In the genomic region with DNA sequence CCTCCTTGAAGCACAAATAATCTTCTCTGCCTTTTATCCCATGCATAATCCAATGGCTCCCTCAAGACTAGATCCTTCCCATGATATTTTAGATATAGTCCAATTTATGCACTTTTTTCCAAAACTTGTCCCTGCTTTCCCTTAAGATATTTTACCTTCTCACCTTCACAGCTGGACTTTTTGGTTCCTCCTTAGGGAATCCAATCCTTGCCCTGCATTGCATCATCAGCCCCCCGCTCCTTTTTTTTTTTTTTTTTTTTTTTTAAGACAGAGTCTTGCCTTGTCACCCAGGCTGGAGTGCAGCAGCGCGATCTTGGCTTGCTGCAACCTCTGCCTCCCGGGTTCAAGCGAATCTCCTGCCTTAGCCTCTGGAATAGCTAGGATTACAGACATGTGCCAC, we compare ENCODE assay signal across 33 cellular contexts.
A peak's percentile ranks its signal among the peaks of the same experiment; 100 is the strongest.
DNase-seq lines count a peak whose midpoint lies in the region; ATAC-seq, FAIRE-seq and TF ChIP-seq lines count a peak whose summit lies in the region.
"Had no signal": no experiment of that assay in that cellular context is flagged by ENCODE, and none has a peak within 500 bp of the region (broad histone marks: within the 10 kb centered on the region; RNA-seq: fewer than 3 reads in every experiment).

No MANE protein-coding gene starts in this region.

- H2BK5ac ChIP-seq in H1 (ENCODE audit: low read depth, low read length): no peak overlapping the region

- H4K91ac ChIP-seq in H1 (replicated peaks; ENCODE audit: insufficient read length, low read length): no peak overlapping the region

- H2BK12ac ChIP-seq in H1 (ENCODE audit: low read depth, low read length): no peak overlapping the region

- no peaks in the 10 kb centered on the region for H3K23me2 ChIP-seq in H1 (ENCODE audit: low read depth, low read length)

- TF ChIP-seq POLR2A in K562 (conservative IDR thresholded peaks at IDR 0.05) (no peak), H1 (IDR thresholded peaks at IDR 0.05; ENCODE audit: control extremely low read depth in 1 of 2, low read depth in 2 of 2, low read length in 2 of 2) (no peak)

- no peak overlapping the region for H2BK20ac ChIP-seq in H1 (ENCODE audit: low read length)

- H3K14ac ChIP-seq in H1 (ENCODE audit: insufficient read length): no peak overlapping the region

- no peak overlapping the region for H3K27ac ChIP-seq in GM23338 (ENCODE audit: low read depth)
- no peak overlapping the region for H3K27ac ChIP-seq in K562 (ENCODE audit: extremely low read depth, low read depth, low read length)
- no peak overlapping the region for H3K27ac ChIP-seq in H1 (ENCODE audit: low read depth, low read length)
- no peak overlapping the region for H3K27ac ChIP-seq in heart right ventricle
- H3K27ac ChIP-seq: 22Rv1; A549; BLaER1; BLaER1 treated with 17β-estradiol and CSF1 and Interleukin-3, amounts not matched to agents 10 nM and 100 nM; C4-2B had no signal

- POLR2A ChIA-PET in K562 (lab: Yijun Ruan, JAX) (no interaction called here), H1 (lab: Charles Lee; ENCODE audit: partially characterized antibody) (no interaction called here)

- CTCF ChIA-PET in K562 (lab: Yijun Ruan, JAX; ENCODE audit: low intra/inter-chr PET ratio) (no interaction called here), H1 (lab: Charles Lee; ENCODE audit: partially characterized antibody) (interaction anchor here (0.6 kb wide), 1 partner anchor 339 kb away, joined by 3 read pairs; no protein-coding TSS in a partner anchor)

- ATAC-seq in GM23338 (no peak), K562 (no peak), heart right ventricle (no peak), left lobe of liver (no peak)
- ATAC-seq: A549; CD8-positive, alpha-beta T cell had no signal

- TF ChIP-seq EP300 in K562 (IDR thresholded peaks at IDR 0.05; ENCODE audit: low read length) (no peak), H1 (IDR thresholded peaks at IDR 0.05; ENCODE audit: borderline replicate concordance in 1 of 2, low read depth in 2 of 2, low read length in 2 of 2) (no peak)

- H4K5ac ChIP-seq in H1 (ENCODE audit: insufficient read length, low read depth, low read length): no peak overlapping the region

- H3K9ac ChIP-seq in K562 (ENCODE audit: insufficient read depth in 1 of 2, low read depth in 2 of 2, low read length in 2 of 2): no peak overlapping the region
- H3K9ac ChIP-seq in H1 (replicated peaks in 1 of 4; ENCODE audit: extremely low read depth in 1 of 4, low read depth in 3 of 4, low read length in 3 of 4): no peak overlapping the region
- H3K9ac ChIP-seq: BLaER1; BLaER1 treated with 17β-estradiol and CSF1 and Interleukin-3, amounts not matched to agents 10 nM and 100 nM had no signal

- no peaks in the 10 kb centered on the region for H3K9me3 ChIP-seq in K562 (replicated peaks; ENCODE audit: control insufficient read depth, insufficient read depth, low read depth, low read length)
- no peaks in the 10 kb centered on the region for H3K9me3 ChIP-seq in H1 (ENCODE audit: insufficient read depth in 2 of 2, low read depth in 1 of 2, low read length in 1 of 2)
- H3K9me3 ChIP-seq in heart right ventricle: peaks cover 0 to 5% (median 0%) of the 10 kb centered on the region in 11 donors
- H3K9me3 ChIP-seq: A549; BE2C; BLaER1; BLaER1 treated with 17β-estradiol and CSF1 and Interleukin-3, amounts not matched to agents 10 nM and 100 nM; Caco-2 had no signal

- H3K36me3 Mint-ChIP-seq in GM23338 (ENCODE audit: low read depth): no peaks in the 10 kb centered on the region
- H3K36me3 Mint-ChIP-seq: CD14-positive monocyte; CD4-positive, CD25-positive, alpha-beta regulatory T cell; CD8-positive, alpha-beta memory T cell; CD8-positive, alpha-beta T cell had no signal

- no peaks in the 10 kb centered on the region; the same call in 2 of the 3 replicates for H3K9me3 Mint-ChIP-seq in GM23338
- H3K9me3 Mint-ChIP-seq: CD4-positive, alpha-beta T cell; CD8-positive, alpha-beta T cell had no signal

- H3K9me2 ChIP-seq in GM23338 (ENCODE audit: insufficient read depth): peaks cover 3% of the 10 kb centered on the region; the same call in 1 of the 2 replicates

- H3K4me1 ChIP-seq in GM23338 (ENCODE audit: insufficient read depth): peaks cover 3% of the 10 kb centered on the region; the same call in 1 of the 2 replicates
- no peaks in the 10 kb centered on the region for H3K4me1 ChIP-seq in K562 (replicated peaks in 1 of 2; ENCODE audit: control insufficient read depth in 2 of 2, insufficient read depth in 2 of 2, low read length in 2 of 2)
- H3K4me1 ChIP-seq in H1 (replicated peaks in 1 of 4; ENCODE audit: control insufficient read depth in 3 of 4, insufficient read depth in 4 of 4, low read length in 3 of 4): peaks cover 0 to 2% (median 0%) of the 10 kb centered on the region in 4 experiments; a peak in 1 of 7 replicates
- H3K4me1 ChIP-seq in heart right ventricle: no peaks in the 10 kb centered on the region
- H3K4me1 ChIP-seq: A549; BE2C; BLaER1; BLaER1 treated with 17β-estradiol and CSF1 and Interleukin-3, amounts not matched to agents 10 nM and 100 nM; Caco-2 had no signal

- in situ Hi-C loops in K562 (cut with MboI): no loop called here

- H3K27me3 ChIP-seq in GM23338 (ENCODE audit: insufficient read depth) (no peaks in the 10 kb centered on the region), K562 (ENCODE audit: control insufficient read depth in 2 of 2, insufficient read depth in 2 of 2, low read length in 2 of 2) (no peaks in the 10 kb centered on the region), H1 (replicated peaks in 1 of 4; ENCODE audit: control insufficient read depth in 3 of 4, extremely low read depth in 1 of 4, insufficient read depth in 3 of 4, low read length in 3 of 4) (no peaks in the 10 kb centered on the region; a peak in 1 of 7 replicates), heart right ventricle (no peaks in the 10 kb centered on the region)
- H3K27me3 ChIP-seq: BE2C; BLaER1; BLaER1 treated with 17β-estradiol and CSF1 and Interleukin-3, amounts not matched to agents 10 nM and 100 nM had no signal

- TF ChIP-seq RAD21 in K562 (CRISPR knock-in tag; conservative IDR thresholded peaks at IDR 0.05 in 1 of 2, IDR thresholded peaks at IDR 0.05 in 1 of 2) (no peak), H1 (IDR thresholded peaks at IDR 0.05 in 1 of 2, conservative IDR thresholded peaks at IDR 0.05 in 1 of 2; ENCODE audit: low read depth in 2 of 2, low read length in 2 of 2) (no peak)

- H3K79me2 ChIP-seq in GM23338 (replicated peaks; ENCODE audit: insufficient read depth) (no peaks in the 10 kb centered on the region), K562 (ENCODE audit: control insufficient read depth, insufficient read depth, low read length) (no peaks in the 10 kb centered on the region), H1 (ENCODE audit: control insufficient read depth in 1 of 2, insufficient read depth in 2 of 2, low read length in 2 of 2) (no peaks in the 10 kb centered on the region)

- peaks cover 4% of the 10 kb centered on the region; the same call in 2 of the 3 replicates for H3K4me1 Mint-ChIP-seq in GM23338
- H3K4me1 Mint-ChIP-seq: B cell; CD14-positive monocyte; CD8-positive, alpha-beta memory T cell had no signal

- H3K27me3 Mint-ChIP-seq in GM23338 (ENCODE audit: insufficient read depth, low read depth, poor library complexity): no peaks in the 10 kb centered on the region

- WGBS in K562 (ENCODE audit: insufficient coverage, low coverage, missing lambda C conversion rate): no CpG with 5 or more reads among the region's 5 CpGs
- 93% methylated on average over 2 of the region's 5 CpGs; no CpG with 5 or more reads in 1 of the 2 experiments for WGBS in H1 (ENCODE audit: extremely low coverage in 1 of 2, insufficient coverage in 1 of 2, insufficient read length in 1 of 2, insufficient replicate concordance in 2 of 2, low coverage in 1 of 2, low lambda C conversion rate in 2 of 2, missing lambda C conversion rate in 1 of 2), 2 experiments
- WGBS in heart right ventricle, 2 donors: 93 to 100% methylated on average over 5 of the region's 5 CpGs

- H3K36me3 ChIP-seq in GM23338 (ENCODE audit: insufficient read depth) (no peaks in the 10 kb centered on the region), K562 (ENCODE audit: control insufficient read depth, insufficient read depth, low read length) (no peaks in the 10 kb centered on the region), H1 (ENCODE audit: control insufficient read depth in 2 of 4, insufficient read depth in 4 of 4, low read length in 3 of 4) (no peaks in the 10 kb centered on the region), heart right ventricle (no peaks in the 10 kb centered on the region)
- H3K36me3 ChIP-seq: BE2C; BLaER1; BLaER1 treated with 17β-estradiol and CSF1 and Interleukin-3, amounts not matched to agents 10 nM and 100 nM had no signal

- H2BK120ac ChIP-seq in H1 (replicated peaks; ENCODE audit: low read depth, low read length): no peak overlapping the region

- peak overlapping the region; percentile 53 for H3K27ac Mint-ChIP-seq in GM23338
- H3K27ac Mint-ChIP-seq: B cell; CD14-positive monocyte; CD4-positive, alpha-beta memory T cell; CD4-positive, alpha-beta T cell; CD4-positive, CD25-positive, alpha-beta regulatory T cell; CD8-positive, alpha-beta memory T cell; CD8-positive, alpha-beta T cell had no signal

- BruUV-seq in K562 (replicated peaks; lab: Mats Ljungman, UMichigan): no TSS peak

- no peaks in the 10 kb centered on the region for H3K79me1 ChIP-seq in H1 (ENCODE audit: low read depth, low read length)

- intact Hi-C loops in K562 (cut with micrococcal nuclease) (no loop called here), heart right ventricle (cut with DNase I) (no loop called here)

- H3K56ac ChIP-seq in H1 (replicated peaks; ENCODE audit: insufficient read length, low read depth, low read length): no peak overlapping the region

- no peak overlapping the region for H2BK15ac ChIP-seq in H1 (ENCODE audit: low read length)

- FAIRE-seq in K562 (lab: Jason Lieb, UNC): no peak
- FAIRE-seq in H1 (lab: Jason Lieb, UNC): no peak
- FAIRE-seq: A204.1, A549 had no signal

- H3K4me3 Mint-ChIP-seq in GM23338: no peak overlapping the region
- H3K4me3 Mint-ChIP-seq: B cell; CD14-positive monocyte; CD4-positive, alpha-beta memory T cell; CD4-positive, alpha-beta T cell; CD4-positive, CD25-positive, alpha-beta regulatory T cell; CD8-positive, alpha-beta memory T cell; CD8-positive, alpha-beta T cell had no signal

- H4K8ac ChIP-seq in H1 (ENCODE audit: extremely low read depth, insufficient read depth, low read length): no peak overlapping the region

- H3K18ac ChIP-seq in H1 (ENCODE audit: extremely low read depth, low read length): no peak overlapping the region

- H3K4me2 ChIP-seq in GM23338: no peak overlapping the region
- H3K4me2 ChIP-seq in K562 (ENCODE audit: insufficient read depth, low read length): no peak overlapping the region
- no peak overlapping the region for H3K4me2 ChIP-seq in H1 (ENCODE audit: insufficient read depth in 1 of 2, low read depth in 2 of 2, low read length in 2 of 2)
- H3K4me2 ChIP-seq: A549; BLaER1; BLaER1 treated with 17β-estradiol and CSF1 and Interleukin-3, amounts not matched to agents 10 nM and 100 nM had no signal

- TF ChIP-seq CTCF in GM23338 (conservative IDR thresholded peaks at IDR 0.05; ENCODE audit: low read depth in 2 of 2) (no peak), K562 (IDR thresholded peaks at IDR 0.05 in 2 of 3, conservative IDR thresholded peaks at IDR 0.05 in 1 of 3; ENCODE audit: insufficient read depth in 2 of 3, low read depth in 1 of 3, low read length in 3 of 3) (no peak), H1 (IDR thresholded peaks at IDR 0.05; ENCODE audit: control extremely low read depth in 1 of 3, insufficient read depth in 1 of 3, low read depth in 1 of 3, low read length in 3 of 3) (no peak), heart right ventricle (IDR thresholded peaks at IDR 0.05) (no peak)

- no peaks in the 10 kb centered on the region for H3K9me1 ChIP-seq in K562 (ENCODE audit: control insufficient read depth, insufficient read depth, low read length)

- H4K20me1 ChIP-seq in GM23338 (replicated peaks; ENCODE audit: insufficient read depth) (no peaks in the 10 kb centered on the region), K562 (replicated peaks; ENCODE audit: control insufficient read depth, insufficient read depth, low read length) (no peaks in the 10 kb centered on the region), H1 (replicated peaks in 1 of 2; ENCODE audit: control insufficient read depth in 1 of 2, insufficient read depth in 2 of 2, low read length in 2 of 2) (no peaks in the 10 kb centered on the region)
- H4K20me1 ChIP-seq: BLaER1; BLaER1 treated with 17β-estradiol and CSF1 and Interleukin-3, amounts not matched to agents 10 nM and 100 nM had no signal

- H2AFZ ChIP-seq in GM23338 (no peak overlapping the region), K562 (ENCODE audit: low read depth, low read length) (no peak overlapping the region), H1 (ENCODE audit: low read length) (no peak overlapping the region; the same call in 1 of the 2 replicates)

- H3K4me3 ChIP-seq in GM23338: no peak overlapping the region
- H3K4me3 ChIP-seq in K562: no peak overlapping the region
- no peak overlapping the region for H3K4me3 ChIP-seq in H1 (ENCODE audit: extremely low read depth in 1 of 4, insufficient read depth in 2 of 4, low read depth in 3 of 4, low read length in 4 of 4)
- H3K4me3 ChIP-seq in heart right ventricle: no peak overlapping the region
- H3K4me3 ChIP-seq: A549; BLaER1; BLaER1 treated with 17β-estradiol and CSF1 and Interleukin-3, amounts not matched to agents 10 nM and 100 nM had no signal

- no peaks in the 10 kb centered on the region for H3F3A ChIP-seq in GM23338 (replicated peaks; ENCODE audit: low read depth)

- H3K23ac ChIP-seq in H1 (ENCODE audit: insufficient read length): no peak overlapping the region

- no peak overlapping the region for H3K4ac ChIP-seq in H1 (replicated peaks; ENCODE audit: insufficient read length, low read depth, low read length)

- DNase-seq in GM23338 (ENCODE audit: low spot score): no peak
- no peak for DNase-seq in K562 (ENCODE audit: extremely low read depth in 1 of 4, low spot score in 3 of 4)
- no peak for DNase-seq in H1 (ENCODE audit: low read depth in 1 of 2, low spot score in 2 of 2)
- no peak for DNase-seq in heart right ventricle
- DNase-seq in left lobe of liver (ENCODE audit: low spot score): no peak
- no peak for DNase-seq in activated CD4-positive, alpha-beta T cell treated with anti-CD3 and anti-CD28 coated beads, Interleukin-2, amount 50 U/mL, for 4 hours
- DNase-seq: 8988T; ACHN; AML-193; BE2C; C1 segment of cervical spinal cord; Caco-2; Calu3; CD4-positive, alpha-beta memory T cell; CD4-positive, alpha-beta T cell; CD4-positive, CD25-positive, alpha-beta regulatory T cell; CD8-positive, alpha-beta memory T cell; CD8-positive, alpha-beta T cell; COR-L47; DMS 273 treated with DMSO at 0.1 percent for 48 hours; DMS153; DMS79; DMS79 treated with DMSO at 0.1 percent for 48 hours; DND-41; EL had no signal

- no peak overlapping the region for H2AK5ac ChIP-seq in H1 (ENCODE audit: low read depth, low read length)
